11 cellular contexts compared by ENCODE assay signal in the genomic region with DNA sequence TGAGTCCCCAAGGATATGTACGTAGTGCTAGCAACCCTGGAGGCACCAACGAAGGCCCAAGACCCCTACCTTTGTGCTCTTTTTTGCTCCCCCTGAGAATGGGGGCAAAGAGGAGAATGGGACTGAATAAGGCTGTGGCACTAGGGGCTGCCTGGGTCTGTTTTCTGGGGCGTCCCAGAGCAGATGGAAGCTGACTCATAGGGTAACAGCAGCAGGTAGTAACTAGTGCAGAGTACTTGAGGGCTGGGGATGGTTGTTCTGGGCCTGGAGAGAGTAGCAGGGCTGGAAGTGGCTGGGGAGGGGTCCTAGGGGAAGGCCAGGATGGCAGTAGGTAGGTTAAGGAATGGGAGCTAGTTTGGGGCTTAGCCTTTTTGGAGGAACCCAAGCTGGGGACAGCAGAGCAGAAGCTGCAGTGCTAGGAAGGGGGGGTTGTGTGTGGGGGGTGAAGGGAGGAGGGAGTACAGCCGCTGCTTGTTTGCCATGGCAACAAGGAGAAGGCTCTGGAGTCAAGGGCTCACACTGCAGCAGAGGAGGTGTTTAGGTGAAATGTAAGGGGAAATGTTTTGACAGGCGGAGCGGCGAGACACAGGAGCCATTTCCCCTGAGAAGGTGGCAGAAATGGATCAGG. TPM values are rescaled to one million over a fixed set of nuclear protein-coding genes. Genes with fewer than 3 reads are reported as not detected.
A peak's percentile ranks its signal among the peaks of the same experiment; 100 is the strongest.
DNase-seq lines count a peak whose midpoint lies in the region; ATAC-seq lines count a peak whose summit lies in the region.
"Had no signal": no experiment of that assay in that cellular context is flagged by ENCODE, and none has a peak within 500 bp of the region (broad histone marks: within the 10 kb centered on the region; RNA-seq: fewer than 3 reads in every experiment).

No MANE protein-coding gene starts in this region.

- H3K27ac Mint-ChIP-seq in activated naive CD4-positive, alpha-beta T cell treated with anti-CD3 and anti-CD28 coated beads for 36 hours, result no peak overlapping the region
- H3K27ac Mint-ChIP-seq in activated T-helper 1 cell treated with anti-CD3 and anti-CD28 coated beads, Interleukin-12 subunit alpha, Interleukin-12 subunit beta, Interleukin-2, Interleukin-4 antibody, amounts not matched to agents 30 ng/mL and 10 ng/mL and 1 ng/mL, durations not matched to agents 14 hours and 24 hours and 36 hours, result peak overlapping the region; percentile 96

- H3K9me3 Mint-ChIP-seq in activated naive CD4-positive, alpha-beta T cell treated with anti-CD3 and anti-CD28 coated beads for 36 hours, result no peaks in the 10 kb centered on the region
- no peaks in the 10 kb centered on the region for H3K9me3 Mint-ChIP-seq in activated T-helper 1 cell treated with anti-CD3 and anti-CD28 coated beads, Interleukin-12 subunit alpha, Interleukin-12 subunit beta, Interleukin-2, Interleukin-4 antibody, amounts not matched to agents 30 ng/mL and 10 ng/mL and 1 ng/mL, durations not matched to agents 14 hours and 24 hours and 36 hours

- peak overlapping the region; percentile 5 for H3K4me3 Mint-ChIP-seq in activated naive CD4-positive, alpha-beta T cell treated with anti-CD3 and anti-CD28 coated beads for 36 hours
- H3K4me3 Mint-ChIP-seq in activated T-helper 1 cell treated with anti-CD3 and anti-CD28 coated beads, Interleukin-12 subunit alpha, Interleukin-12 subunit beta, Interleukin-2, Interleukin-4 antibody, amounts not matched to agents 30 ng/mL and 10 ng/mL and 1 ng/mL, durations not matched to agents 14 hours and 24 hours and 36 hours, result peak overlapping the region; percentile 98

- H3K4me1 Mint-ChIP-seq in activated naive CD4-positive, alpha-beta T cell treated with anti-CD3 and anti-CD28 coated beads for 36 hours (ENCODE audit: low read depth), result peaks cover 45% of the 10 kb centered on the region
- H3K4me1 Mint-ChIP-seq in activated T-helper 1 cell treated with anti-CD3 and anti-CD28 coated beads, Interleukin-12 subunit alpha, Interleukin-12 subunit beta, Interleukin-2, Interleukin-4 antibody, amounts not matched to agents 30 ng/mL and 10 ng/mL and 1 ng/mL, durations not matched to agents 14 hours and 24 hours and 36 hours (ENCODE audit: low read depth), result peaks cover 71% of the 10 kb centered on the region

- peaks cover 47% of the 10 kb centered on the region for H3K36me3 ChIP-seq in iPS-20b (ENCODE audit: insufficient read depth, low read depth, low read length)

- CTCF ChIA-PET in activated naive CD4-positive, alpha-beta T cell treated with anti-CD3 and anti-CD28 coated beads for 36 hours (lab: Charles Lee), result interaction anchor here (1.2 to 12.3 kb wide), 3 partner anchors 13 to 157 kb away, joined by 4 to 113 read pairs (median 4); partner anchors contain the start of gene TFAP2E

- intact Hi-C loops in activated naive CD4-positive, alpha-beta T cell treated with anti-CD3 and anti-CD28 coated beads for 36 hours (cut with micrococcal nuclease), result loop anchor here (5.0 to 10.0 kb wide), 5 partner anchors 83 to 762 kb away; partner anchors contain the start of genes PSMB2, SFPQ, SMIM12 and ZMYM4
- intact Hi-C loops in activated T-helper 1 cell treated with anti-CD3 and anti-CD28 coated beads, Interleukin-12 subunit alpha, Interleukin-12 subunit beta, Interleukin-2, Interleukin-4 antibody, amounts not matched to agents 30 ng/mL and 10 ng/mL and 1 ng/mL, durations not matched to agents 14 hours and 24 hours and 36 hours (cut with micrococcal nuclease), result loop anchor here (5.0 to 10.0 kb wide), 3 partner anchors 83 to 705 kb away; partner anchors contain the start of genes AGO3, PSMB2 and SMIM12
- intact Hi-C loops in left colon (cut with DNase I, micrococcal nuclease), result no loop called here

- in situ Hi-C loops in ACHN (cut with HindIII; ENCODE audit: low pct_ligation_motif_present, low pct_unique_long_range_greater_than_20kb, low sequenced_read_pairs), result no loop called here

- no peak for ATAC-seq in left colon

- H3K27me3 ChIP-seq in iPS-20b (ENCODE audit: insufficient read depth, low read length), result no peaks in the 10 kb centered on the region
- H3K27me3 ChIP-seq: BLaER1 had no signal

- H3K36me3 Mint-ChIP-seq in activated naive CD4-positive, alpha-beta T cell treated with anti-CD3 and anti-CD28 coated beads for 36 hours (ENCODE audit: low read depth), result no peaks in the 10 kb centered on the region
- H3K36me3 Mint-ChIP-seq in activated T-helper 1 cell treated with anti-CD3 and anti-CD28 coated beads, Interleukin-12 subunit alpha, Interleukin-12 subunit beta, Interleukin-2, Interleukin-4 antibody, amounts not matched to agents 30 ng/mL and 10 ng/mL and 1 ng/mL, durations not matched to agents 14 hours and 24 hours and 36 hours (ENCODE audit: low read depth), result peaks cover 23% of the 10 kb centered on the region

- no peaks in the 10 kb centered on the region for H3K9me3 ChIP-seq in iPS-20b (ENCODE audit: insufficient read depth, low read depth, low read length)
- H3K9me3 ChIP-seq: BLaER1 had no signal

- H3K4me1 ChIP-seq in iPS-20b (ENCODE audit: insufficient read depth, low read length), result peaks cover 18% of the 10 kb centered on the region

- H3K27ac ChIP-seq in iPS-20b (ENCODE audit: low read length) (no peak overlapping the region), temporal lobe (ENCODE audit: low read depth, low read length) (peak overlapping the region; percentile 88)

- DNase-seq in activated naive CD4-positive, alpha-beta T cell treated with anti-CD3 and anti-CD28 coated beads for 36 hours, result no peak
- no peak for DNase-seq in activated naive CD4-positive, alpha-beta T cell (lab: John Stamatoyannopoulos, UW)
- DNase-seq in activated T-helper 1 cell treated with anti-CD3 and anti-CD28 coated beads, Interleukin-12 subunit alpha, Interleukin-12 subunit beta, Interleukin-2, Interleukin-4 antibody, amounts not matched to agents 30 ng/mL and 10 ng/mL and 1 ng/mL, durations not matched to agents 14 hours and 24 hours and 36 hours (ENCODE audit: low spot score), result no peak
- no peak for DNase-seq in HK-2 (ENCODE audit: unreplicated experiment)
- no peak for DNase-seq in ACHN
- no peak for DNase-seq in left colon
- DNase-seq: NCI-H1105 treated with DMSO at 0.1 percent for 48 hours; stimulated activated CD4-positive, alpha-beta T cell treated with anti-CD3 and anti-CD28 coated beads, Interleukin-2, amount 100 ng/mL, for 24 hours had no signal

- H3K4me3 ChIP-seq in iPS-20b (ENCODE audit: low read length), result peak overlapping the region; percentile 82; the same call in 1 of the 2 replicates

- no peaks in the 10 kb centered on the region for H3K27me3 Mint-ChIP-seq in activated naive CD4-positive, alpha-beta T cell treated with anti-CD3 and anti-CD28 coated beads for 36 hours (ENCODE audit: low read depth)
- H3K27me3 Mint-ChIP-seq in activated T-helper 1 cell treated with anti-CD3 and anti-CD28 coated beads, Interleukin-12 subunit alpha, Interleukin-12 subunit beta, Interleukin-2, Interleukin-4 antibody, amounts not matched to agents 30 ng/mL and 10 ng/mL and 1 ng/mL, durations not matched to agents 14 hours and 24 hours and 36 hours (ENCODE audit: insufficient read depth), result no peaks in the 10 kb centered on the region

- no peak overlapping the region; the same call in 1 of the 2 replicates for H3K9ac ChIP-seq in iPS-20b (ENCODE audit: low read depth, low read length)

RNA-seq across cellular contexts. Expression of gene NCDN, which starts 1.8 kb away (rescaled TPM):
- 10 to 100 TPM; 12.1 to 13.4 TPM for total RNA-seq in activated naive CD4-positive, alpha-beta T cell treated with anti-CD3 and anti-CD28 coated beads for 36 hours
- total RNA-seq in activated T-helper 1 cell treated with anti-CD3 and anti-CD28 coated beads, Interleukin-12 subunit alpha, Interleukin-12 subunit beta, Interleukin-2, Interleukin-4 antibody, amounts not matched to agents 30 ng/mL and 10 ng/mL and 1 ng/mL, durations not matched to agents 14 hours and 24 hours and 36 hours, result 43.8 and 45.1 TPM in 2 replicates
- total RNA-seq in temporal lobe (80.6 TPM), left colon (10 to 100 TPM in 1 of 2 donors, 1 to 10 TPM in 1; 8.6 to 11.2 TPM)

RNA-seq across cellular contexts. Expression of gene KIAA0319L, which starts 2.2 kb away (rescaled TPM):
- 10 to 100 TPM; 22.6 to 24.2 TPM for total RNA-seq in activated naive CD4-positive, alpha-beta T cell treated with anti-CD3 and anti-CD28 coated beads for 36 hours
- total RNA-seq in activated T-helper 1 cell treated with anti-CD3 and anti-CD28 coated beads, Interleukin-12 subunit alpha, Interleukin-12 subunit beta, Interleukin-2, Interleukin-4 antibody, amounts not matched to agents 30 ng/mL and 10 ng/mL and 1 ng/mL, durations not matched to agents 14 hours and 24 hours and 36 hours, result 42.5 and 43.6 TPM in 2 replicates
- total RNA-seq in temporal lobe, result 34.2 TPM
- total RNA-seq in left colon, result 10 to 100 TPM; 74.0 to 84.4 TPM

RNA-seq across cellular contexts. Expression of gene TFAP2E, which starts 13.7 kb away (rescaled TPM):
- under 1 TPM; 0.19 to 0.27 TPM for total RNA-seq in activated naive CD4-positive, alpha-beta T cell treated with anti-CD3 and anti-CD28 coated beads for 36 hours
- 0.47 TPM in 2 replicates for total RNA-seq in activated T-helper 1 cell treated with anti-CD3 and anti-CD28 coated beads, Interleukin-12 subunit alpha, Interleukin-12 subunit beta, Interleukin-2, Interleukin-4 antibody, amounts not matched to agents 30 ng/mL and 10 ng/mL and 1 ng/mL, durations not matched to agents 14 hours and 24 hours and 36 hours
- 0.74 TPM for total RNA-seq in temporal lobe
- 1 to 10 TPM in 1 of 2 donors, under 1 TPM in 1; 0.75 to 1.1 TPM for total RNA-seq in left colon

Comparison
In these comparisons a context has a peak if more than half of its experiments do, and no peak if none do; other contexts are left out.
1. intact Hi-C loops: an anchor here in activated naive CD4-positive, alpha-beta T cell treated with anti-CD3 and anti-CD28 coated beads for 36 hours (5.0 to 10.0 kb wide) and activated T-helper 1 cell treated with anti-CD3 and anti-CD28 coated beads, Interleukin-12 subunit alpha, Interleukin-12 subunit beta, Interleukin-2, Interleukin-4 antibody, amounts not matched to agents 30 ng/mL and 10 ng/mL and 1 ng/mL, durations not matched to agents 14 hours and 24 hours and 36 hours (5.0 to 10.0 kb wide); none called in left colon.